In genomic region chr10:110803830-110804338, GRCh38 we compare ENCODE assay signal across 8 cellular contexts.
A peak's percentile ranks its signal among the peaks of the same experiment; 100 is the strongest.
DNase-seq lines count a peak whose midpoint lies in the region; ATAC-seq and TF ChIP-seq lines count a peak whose summit lies in the region.

No MANE protein-coding gene starts in this region.

- in situ Hi-C loops in G401 (cut with HindIII; ENCODE audit: low sequenced_read_pairs) = no loop called here
- in situ Hi-C loops in KBM-7 (cut with MboI; ENCODE audit: low pct_unique_long_range_greater_than_20kb, low sequenced_read_pairs) = no loop called here

- peak; percentile 62 for TF ChIP-seq CTCF in activated CD8-positive, alpha-beta T cell treated with anti-CD3 and anti-CD28 coated beads for 36 hours (IDR thresholded peaks at IDR 0.05)
- peak; percentile 78 for TF ChIP-seq CTCF in fibroblast of pulmonary artery (IDR thresholded peaks at IDR 0.05; ENCODE audit: low read length, missing control alignments)

- H3K27me3 Mint-ChIP-seq in activated CD8-positive, alpha-beta T cell treated with anti-CD3 and anti-CD28 coated beads for 36 hours = no peaks in the 10 kb centered on the region
- no peaks in the 10 kb centered on the region for H3K27me3 Mint-ChIP-seq in naive thymus-derived CD4-positive, alpha-beta T cell

- intact Hi-C loops in activated CD8-positive, alpha-beta T cell treated with anti-CD3 and anti-CD28 coated beads for 36 hours (cut with micrococcal nuclease) = loop anchor here (1.0 to 5.0 kb wide), 2 partner anchors 53 to 89 kb away; no protein-coding TSS in a partner anchor
- intact Hi-C loops in naive thymus-derived CD4-positive, alpha-beta T cell (cut with micrococcal nuclease) = loop anchor here (1.0 to 5.0 kb wide), 12 partner anchors 11 to 194 kb away; no protein-coding TSS in a partner anchor

- ATAC-seq in GM21515 (IDR thresholded peaks at IDR 0.05; ENCODE audit: unreplicated experiment) = peak; percentile 50
- peak; percentile 75 for ATAC-seq in activated CD8-positive, alpha-beta T cell treated with anti-CD3 and anti-CD28 coated beads for 36 hours
- ATAC-seq in naive thymus-derived CD4-positive, alpha-beta T cell = peak; percentile 67

- peak; percentile 78 for DNase-seq in G401 (ENCODE audit: low spot score)
- peak; percentile 75 for DNase-seq in KBM-7
- DNase-seq in activated CD8-positive, alpha-beta T cell treated with anti-CD3 and anti-CD28 coated beads for 36 hours = peak; percentile 67
- DNase-seq in fibroblast of pulmonary artery (ENCODE audit: low read depth) = peak; percentile 55
- peak in 2 of 9 donors; percentile 25 to 36 for DNase-seq in naive thymus-derived CD4-positive, alpha-beta T cell
- no peak for DNase-seq in GF-D8 (lab: John Stamatoyannopoulos, UW)
- no peak for DNase-seq in dedifferentiated amniotic fluid mesenchymal stem cell (ENCODE audit: extremely low spot score)

- CTCF ChIA-PET in activated CD8-positive, alpha-beta T cell treated with anti-CD3 and anti-CD28 coated beads for 36 hours (lab: Charles Lee) = interaction anchor here (0.6 to 3.1 kb wide), 31 partner anchors 8 to 195 kb away, joined by 3 to 24 read pairs (median 6); no protein-coding TSS in a partner anchor
- CTCF ChIA-PET in naive thymus-derived CD4-positive, alpha-beta T cell (lab: Charles Lee) = interaction anchor here (0.6 to 4.0 kb wide), 22 partner anchors 10 to 494 kb away, joined by 3 to 37 read pairs (median 5); partner anchors contain the start of gene PDCD4

- peaks cover 2% of the 10 kb centered on the region for H3K36me3 Mint-ChIP-seq in activated CD8-positive, alpha-beta T cell treated with anti-CD3 and anti-CD28 coated beads for 36 hours (ENCODE audit: low read depth)
- H3K36me3 Mint-ChIP-seq in naive thymus-derived CD4-positive, alpha-beta T cell = peaks cover 0 to 6% (median 0%) of the 10 kb centered on the region in 5 donors

- no peak overlapping the region for H3K4me3 ChIP-seq in fibroblast of pulmonary artery (replicated peaks; ENCODE audit: low read depth, low read length)
- peak overlapping the region; percentile 29 for H3K4me3 ChIP-seq in naive thymus-derived CD4-positive, alpha-beta T cell (ENCODE audit: low read length)

- no peaks in the 10 kb centered on the region for H3K9me3 Mint-ChIP-seq in activated CD8-positive, alpha-beta T cell treated with anti-CD3 and anti-CD28 coated beads for 36 hours
- H3K9me3 Mint-ChIP-seq in naive thymus-derived CD4-positive, alpha-beta T cell = peaks cover 0 to 4% (median 0%) of the 10 kb centered on the region in 11 donors

- H3K27ac ChIP-seq in naive thymus-derived CD4-positive, alpha-beta T cell (ENCODE audit: low read depth, low read length) = peak overlapping the region; percentile 61

- no peaks in the 10 kb centered on the region for H3K36me3 ChIP-seq in naive thymus-derived CD4-positive, alpha-beta T cell (ENCODE audit: control insufficient read depth in 2 of 3, insufficient read depth in 3 of 3, low read length in 3 of 3)

- peaks cover 44% of the 10 kb centered on the region for H3K4me1 Mint-ChIP-seq in activated CD8-positive, alpha-beta T cell treated with anti-CD3 and anti-CD28 coated beads for 36 hours (ENCODE audit: low read depth)
- H3K4me1 Mint-ChIP-seq in naive thymus-derived CD4-positive, alpha-beta T cell = peaks cover 30 to 53% (median 47%) of the 10 kb centered on the region in 7 donors

- H3K9me3 ChIP-seq in naive thymus-derived CD4-positive, alpha-beta T cell (ENCODE audit: control insufficient read depth in 2 of 3, low read length in 3 of 3) = no peaks in the 10 kb centered on the region

- no peaks in the 10 kb centered on the region for H3K27me3 ChIP-seq in naive thymus-derived CD4-positive, alpha-beta T cell (ENCODE audit: control insufficient read depth in 2 of 2, insufficient read depth in 2 of 2, low read length in 2 of 2)

- peak overlapping the region; percentile 9 for H3K4me3 Mint-ChIP-seq in activated CD8-positive, alpha-beta T cell treated with anti-CD3 and anti-CD28 coated beads for 36 hours
- H3K4me3 Mint-ChIP-seq in naive thymus-derived CD4-positive, alpha-beta T cell = peak overlapping the region in 9 of 10 donors; percentile 12 to 78 (median 69)

- H3K27ac Mint-ChIP-seq in activated CD8-positive, alpha-beta T cell treated with anti-CD3 and anti-CD28 coated beads for 36 hours = peak overlapping the region; percentile 79
- H3K27ac Mint-ChIP-seq in naive thymus-derived CD4-positive, alpha-beta T cell = peak overlapping the region; percentile 58 to 100 (median 93)

- POLR2A ChIA-PET in activated CD8-positive, alpha-beta T cell treated with anti-CD3 and anti-CD28 coated beads for 36 hours (lab: Charles Lee) = interaction anchor here (0.7 to 1.8 kb wide), 8 partner anchors 9 to 115 kb away, joined by 3 to 6 read pairs (median 4); partner anchors contain the start of genes BBIP1 and SHOC2
- POLR2A ChIA-PET in naive thymus-derived CD4-positive, alpha-beta T cell (lab: Charles Lee) = interaction anchor here (0.6 to 4.8 kb wide), 18 partner anchors 14 to 264 kb away, joined by 3 to 46 read pairs (median 8); partner anchors contain the start of gene PDCD4

- H3K4me1 ChIP-seq in naive thymus-derived CD4-positive, alpha-beta T cell (ENCODE audit: control insufficient read depth in 2 of 2, insufficient read depth in 2 of 2, low read length in 2 of 2) = peaks cover 25 to 34% of the 10 kb centered on the region in 2 donors

Comparison
In these comparisons a context has a peak if more than half of its experiments do, and no peak if none do; other contexts are left out.
1. DNase-seq: peak in G401 (single experiment), KBM-7 (single experiment), activated CD8-positive, alpha-beta T cell treated with anti-CD3 and anti-CD28 coated beads for 36 hours (single experiment) and fibroblast of pulmonary artery (single experiment); none in GF-D8 (single experiment) and dedifferentiated amniotic fluid mesenchymal stem cell (single experiment).
2. Peak in every context shown above with its lines, with median percentiles within 50 percentile points of each other: ATAC-seq.